8 cellular contexts compared by ENCODE assay signal in genomic region chrX:54808605-54809483, GRCh38. TPM values are rescaled to one million over a fixed set of nuclear protein-coding genes. Genes with fewer than 3 reads are reported as not detected.
A peak's percentile ranks its signal among the peaks of the same experiment; 100 is the strongest.
DNase-seq lines count a peak whose midpoint lies in the region; ATAC-seq and TF ChIP-seq lines count a peak whose summit lies in the region.

No MANE protein-coding gene starts in this region.

- no peaks in the 10 kb centered on the region for H3K9me2 ChIP-seq in SK-N-SH

- peak overlapping the region; percentile 90 for H3K9ac ChIP-seq in SK-N-SH

- peaks cover 8% of the 10 kb centered on the region for H3K27me3 ChIP-seq in SK-N-SH (ENCODE audit: insufficient read depth)
- no peaks in the 10 kb centered on the region for H3K27me3 ChIP-seq in suprapubic skin

- POLR2A ChIA-PET in SK-N-SH (lab: Yijun Ruan, JAX), result interaction anchor here (0.6 to 3.8 kb wide), 6 partner anchors 9 to 766 kb away, joined by 3 to 33 read pairs (median 4); partner anchors contain the start of gene APEX2

- H4K20me1 ChIP-seq in SK-N-SH (ENCODE audit: insufficient read depth), result peaks cover 6% of the 10 kb centered on the region

- H3K4me1 ChIP-seq in SK-N-SH (ENCODE audit: control insufficient read depth in 1 of 2, insufficient read depth in 2 of 2, low read depth in 1 of 2, low read length in 1 of 2) (peaks cover 0 to 11% of the 10 kb centered on the region in 2 experiments; a peak in 1 of 4 replicates), suprapubic skin (peaks cover 21% of the 10 kb centered on the region)

- peak overlapping the region; percentile 92 to 98 for H3K27ac Mint-ChIP-seq in activated naive CD4-positive, alpha-beta T cell treated with anti-CD3 and anti-CD28 coated beads, Interleukin-2, amount 50 U/mL, for 72 hours

- H3K9me3 Mint-ChIP-seq in activated naive CD4-positive, alpha-beta T cell treated with anti-CD3 and anti-CD28 coated beads, Interleukin-2, amount 50 U/mL, for 72 hours, result no peaks in the 10 kb centered on the region

- H3K36me3 Mint-ChIP-seq in activated naive CD4-positive, alpha-beta T cell treated with anti-CD3 and anti-CD28 coated beads, Interleukin-2, amount 50 U/mL, for 72 hours, result peaks cover 0 to 4% of the 10 kb centered on the region in 2 donors

- H3K4me3 ChIP-seq in SK-N-SH (ENCODE audit: low read depth in 2 of 2, low read length in 1 of 2) (peak overlapping the region; percentile 63 to 81), suprapubic skin (peak overlapping the region; percentile 72)

- H3K4me2 ChIP-seq in SK-N-SH, result peak overlapping the region; percentile 83

- peak; percentile 76 for ATAC-seq in HG02588 (IDR thresholded peaks at IDR 0.05; ENCODE audit: unreplicated experiment)
- peak; percentile 92 to 95 for ATAC-seq in activated naive CD4-positive, alpha-beta T cell treated with anti-CD3 and anti-CD28 coated beads, Interleukin-2, amount 50 U/mL, for 72 hours

- no peak for TF ChIP-seq EP300 in SK-N-SH (IDR thresholded peaks at IDR 0.05; ENCODE audit: borderline replicate concordance in 1 of 2, low read depth in 1 of 2, low read length in 1 of 2)
- no peak for TF ChIP-seq EP300 in suprapubic skin (IDR thresholded peaks at IDR 0.05)

- DNase-seq in GM03348 (ENCODE audit: low spot score), result peak; percentile 97
- DNase-seq in NCI-H1048 (lab: John Stamatoyannopoulos, UW), result peak; percentile 83
- peak; percentile 90 for DNase-seq in SK-N-SH
- peak; percentile 83 to 94 for DNase-seq in activated naive CD4-positive, alpha-beta T cell treated with anti-CD3 and anti-CD28 coated beads, Interleukin-2, amount 50 U/mL, for 72 hours (ENCODE audit: low spot score in 2 of 2)
- DNase-seq in glomerular endothelial cell (ENCODE audit: extremely low read depth, low read depth, low spot score), result peak; percentile 70
- DNase-seq in nucleus accumbens (lab: John Stamatoyannopoulos, UW), result peak; percentile 18 to 92 (median 79)
- DNase-seq in suprapubic skin (ENCODE audit: low spot score in 2 of 2), result peak; percentile 92 to 94

- CTCF ChIA-PET in SK-N-SH (lab: Yijun Ruan, JAX), result interaction anchor here (3.3 kb wide), 1 partner anchor 168 kb away, joined by 14 read pairs; no protein-coding TSS in a partner anchor

- no peak for TF ChIP-seq RAD21 in SK-N-SH (IDR thresholded peaks at IDR 0.05; ENCODE audit: low read length)

- H3K9me3 ChIP-seq in SK-N-SH (no peaks in the 10 kb centered on the region), suprapubic skin (no peaks in the 10 kb centered on the region)

- 23% methylated on average over 33 of the region's 38 CpGs for WGBS in SK-N-SH (ENCODE audit: low lambda C conversion rate)
- WGBS in suprapubic skin, result 32% methylated on average over 38 of the region's 38 CpGs

- TF ChIP-seq CTCF in SK-N-SH (IDR thresholded peaks at IDR 0.05) (no peak), suprapubic skin (IDR thresholded peaks at IDR 0.05) (no peak)

- H3K27ac ChIP-seq in SK-N-SH (ENCODE audit: low read depth in 2 of 2, low read length in 1 of 2) (peak overlapping the region; percentile 89 to 95), suprapubic skin (peak overlapping the region; percentile 84)

- no peak for TF ChIP-seq POLR2A in suprapubic skin (IDR thresholded peaks at IDR 0.05)

- H3F3A ChIP-seq in SK-N-SH (replicated peaks; ENCODE audit: insufficient read depth), result peaks cover 3% of the 10 kb centered on the region

- H3K79me2 ChIP-seq in SK-N-SH (ENCODE audit: insufficient read depth), result peaks cover 24% of the 10 kb centered on the region

- H3K36me3 ChIP-seq in SK-N-SH (replicated peaks in 1 of 2; ENCODE audit: control insufficient read depth in 1 of 2, insufficient read depth in 2 of 2, low read length in 1 of 2) (peaks cover 28 to 38% of the 10 kb centered on the region in 2 experiments), suprapubic skin (peaks cover 31% of the 10 kb centered on the region)

- H2AFZ ChIP-seq in SK-N-SH (ENCODE audit: low read depth), result peak overlapping the region; percentile 79; the same call in 1 of the 2 replicates

TF ChIP-seq in SK-N-SH, 30 proteins besides CTCF, POLR2A, EP300 and RAD21:
- peak; percentile 13 for TF ChIP-seq MXI1 (IDR thresholded peaks at IDR 0.05; ENCODE audit: low read depth, low read length)
- TF ChIP-seq NRF1 (IDR thresholded peaks at IDR 0.05; ENCODE audit: low read depth, low read length), result peak; percentile 82
- no peak for TF ChIP-seq ELF1 (IDR thresholded peaks at IDR 0.05)

RNA-seq across cellular contexts. Expression of gene MAGED2, which starts 1.3 kb away (rescaled TPM):
- 202 and 227 TPM in 2 replicates for polyA plus RNA-seq in SK-N-SH (2012; rRNA removed)
- polyA plus RNA-seq in SK-N-SH (2012; cell fraction: cytosol; rRNA removed), result 153 and 204 TPM in 2 replicates
- polyA plus RNA-seq in SK-N-SH (2012; cell fraction: nucleus; rRNA removed), result 299 and 391 TPM in 2 replicates
- total RNA-seq in activated naive CD4-positive, alpha-beta T cell treated with anti-CD3 and anti-CD28 coated beads, Interleukin-2, amount 50 U/mL, for 72 hours, result 10 to 100 TPM; 35.2 to 43.5 TPM
- total RNA-seq in glomerular endothelial cell (361 and 403 TPM in 2 replicates), suprapubic skin (10 to 100 TPM; 64.4 to 78.0 (median 70.0) TPM)

RNA-seq across cellular contexts. Expression of gene ITIH6, which starts 10.8 kb away (rescaled TPM):
- polyA plus RNA-seq in SK-N-SH (2012; rRNA removed), result not detected in 2 replicates
- polyA plus RNA-seq in SK-N-SH (2012; cell fraction: cytosol; rRNA removed), result not detected in 2 replicates
- polyA plus RNA-seq in SK-N-SH (2012; cell fraction: nucleus; rRNA removed), result not detected in 2 replicates
- not detected for total RNA-seq in activated naive CD4-positive, alpha-beta T cell treated with anti-CD3 and anti-CD28 coated beads, Interleukin-2, amount 50 U/mL, for 72 hours
- total RNA-seq in glomerular endothelial cell (under 0.01 TPM in 1 of 2 replicates, not detected in the other), suprapubic skin (under 1 TPM in 1 of 4 donors, not detected in 3; 0.13 TPM)

Comparison
In these comparisons a context has a peak if more than half of its experiments do, and no peak if none do; other contexts are left out.
1. Peak in every context shown above with its lines: DNase-seq, ATAC-seq, H3K4me3 ChIP-seq and H3K27ac ChIP-seq.